ENCODE assay signal across 10 cellular contexts in genomic region chr5:62778327-62779009, GRCh38.
DNase-seq lines count a peak whose midpoint lies in the region; ATAC-seq, FAIRE-seq and TF ChIP-seq lines count a peak whose summit lies in the region.
"Had no signal": no experiment of that assay in that cellular context is flagged by ENCODE, and none has a peak within 500 bp of the region (broad histone marks: within the 10 kb centered on the region; RNA-seq: fewer than 3 reads in every experiment).

No MANE protein-coding gene starts in this region.

- H4K20me1 ChIP-seq in GM12878 (ENCODE audit: control insufficient read depth, insufficient read depth), result no peaks in the 10 kb centered on the region

- no peak overlapping the region for H3K27ac Mint-ChIP-seq in activated CD8-positive, alpha-beta T cell treated with anti-CD3 and anti-CD28 coated beads for 36 hours
- H3K27ac Mint-ChIP-seq: memory B cell had no signal

- H3K9me3 ChIP-seq in right atrium auricular region (no peaks in the 10 kb centered on the region), GM12878 (replicated peaks; ENCODE audit: control insufficient read depth, insufficient read depth, low read length) (no peaks in the 10 kb centered on the region)

- no peaks in the 10 kb centered on the region for H3K79me2 ChIP-seq in GM12878 (ENCODE audit: control insufficient read depth, insufficient read depth, low read length)

- H3K27ac ChIP-seq in right atrium auricular region (no peak overlapping the region), GM12878 (ENCODE audit: control insufficient read depth, insufficient read depth) (no peak overlapping the region)
- H3K27ac ChIP-seq: brain microvascular endothelial cell had no signal

- ATAC-seq in Right ventricle myocardium inferior (peak; percentile 39), GM12878 (peak; percentile 59), omental fat pad (ENCODE audit: low FRiP score) (no peak)
- ATAC-seq in activated CD8-positive, alpha-beta T cell treated with anti-CD3 and anti-CD28 coated beads for 36 hours, result no peak

- BruUV-seq in GM12878 (replicated peaks; lab: Mats Ljungman, UMichigan), result no TSS peak

- no peaks in the 10 kb centered on the region for H3K27me3 Mint-ChIP-seq in activated CD8-positive, alpha-beta T cell treated with anti-CD3 and anti-CD28 coated beads for 36 hours

- no peak overlapping the region for H3K4me3 ChIP-seq in right atrium auricular region
- no peak overlapping the region for H3K4me3 ChIP-seq in GM12878

- H3K36me3 Mint-ChIP-seq in activated CD8-positive, alpha-beta T cell treated with anti-CD3 and anti-CD28 coated beads for 36 hours (ENCODE audit: low read depth), result no peaks in the 10 kb centered on the region
- H3K36me3 Mint-ChIP-seq: memory B cell had no signal

- no peaks in the 10 kb centered on the region for H3K9me3 Mint-ChIP-seq in activated CD8-positive, alpha-beta T cell treated with anti-CD3 and anti-CD28 coated beads for 36 hours
- H3K9me3 Mint-ChIP-seq: memory B cell had no signal

- H2AFZ ChIP-seq in GM12878 (ENCODE audit: control insufficient read depth, low read depth, low read length), result peak overlapping the region; percentile 37

- peaks cover under 1% of the 10 kb centered on the region for H3K4me1 Mint-ChIP-seq in activated CD8-positive, alpha-beta T cell treated with anti-CD3 and anti-CD28 coated beads for 36 hours (ENCODE audit: low read depth)
- H3K4me1 Mint-ChIP-seq: memory B cell had no signal

- H3K27me3 ChIP-seq in right atrium auricular region (no peaks in the 10 kb centered on the region), GM12878 (replicated peaks in 1 of 2; ENCODE audit: control insufficient read depth in 2 of 2, insufficient read depth in 2 of 2, low read length in 1 of 2) (no peaks in the 10 kb centered on the region)
- H3K27me3 ChIP-seq: brain microvascular endothelial cell had no signal

- SMC1A ChIA-PET in GM12878 (lab: Charles Lee; ENCODE audit: uncharacterized antibody, unreplicated experiment), result interaction anchor here (0.7 to 5.3 kb wide), 17 partner anchors 12 to 347 kb away, joined by 3 to 46 read pairs (median 3); no protein-coding TSS in a partner anchor

- WGBS in GM12878 (ENCODE audit: insufficient coverage, insufficient replicate concordance, low lambda C conversion rate, missing lambda C conversion rate), result 33% methylated on average over 3 of the region's 3 CpGs

- H3K36me3 ChIP-seq in right atrium auricular region (no peaks in the 10 kb centered on the region), GM12878 (ENCODE audit: control insufficient read depth in 2 of 2, insufficient read depth in 2 of 2, low read length in 1 of 2) (no peaks in the 10 kb centered on the region)
- H3K36me3 ChIP-seq: brain microvascular endothelial cell had no signal

- RAD21 ChIA-PET in GM12878 (lab: Charles Lee; ENCODE audit: unreplicated experiment), result interaction anchor here (0.7 to 4.1 kb wide), 8 partner anchors 59 to 376 kb away, joined by 3 to 22 read pairs (median 4); no protein-coding TSS in a partner anchor

- TF ChIP-seq POLR2A in GM12878 (IDR thresholded peaks at IDR 0.05; ENCODE audit: low read depth, low read length) (no peak), H54 (IDR thresholded peaks at IDR 0.05; ENCODE audit: low read depth, low read length) (no peak)

- intact Hi-C loops in Right ventricle myocardium inferior (cut with DNase I) (loop anchor here (2.0 to 5.0 kb wide), 2 partner anchors 318 to 336 kb away; no protein-coding TSS in a partner anchor), GM12878 (cut with micrococcal nuclease; ENCODE audit: unreplicated experiment) (loop anchor here (1.0 to 5.0 kb wide), 2 partner anchors 318 to 336 kb away; no protein-coding TSS in a partner anchor)
- intact Hi-C loops in activated CD8-positive, alpha-beta T cell treated with anti-CD3 and anti-CD28 coated beads for 36 hours (cut with micrococcal nuclease), result loop anchor here (5.0 kb wide), 1 partner anchor 316 kb away; no protein-coding TSS in a partner anchor

- DNase-seq in Right ventricle myocardium inferior (ENCODE audit: missing footprints), result no peak
- DNase-seq in right atrium auricular region (ENCODE audit: low spot score), result no peak
- DNase-seq in KG1 (lab: John Stamatoyannopoulos, UW), result peak; percentile 69
- DNase-seq in GM12878 (ENCODE audit: low read depth, low spot score), result no peak
- DNase-seq in DMS53 (lab: John Stamatoyannopoulos, UW), result no peak
- no peak for DNase-seq in activated CD8-positive, alpha-beta T cell treated with anti-CD3 and anti-CD28 coated beads for 36 hours
- DNase-seq in H54 (ENCODE audit: insufficient read length, low spot score), result no peak
- no peak for DNase-seq in omental fat pad (ENCODE audit: low spot score)

- in situ Hi-C loops in GM12878 (cut with MboI), result loop anchor here (5.0 to 25.0 kb wide), 2 partner anchors 321 to 566 kb away; no protein-coding TSS in a partner anchor

- H3K4me3 Mint-ChIP-seq in activated CD8-positive, alpha-beta T cell treated with anti-CD3 and anti-CD28 coated beads for 36 hours, result no peak overlapping the region
- H3K4me3 Mint-ChIP-seq: memory B cell had no signal

- TF ChIP-seq RAD21 in GM12878 (IDR thresholded peaks at IDR 0.05; ENCODE audit: insufficient read depth, low read depth, low read length), result no peak

- TF ChIP-seq CTCF in right atrium auricular region (IDR thresholded peaks at IDR 0.05) (no peak), GM12878 (IDR thresholded peaks at IDR 0.05 in 2 of 3, conservative IDR thresholded peaks at IDR 0.05 in 1 of 3; ENCODE audit: control insufficient read depth in 2 of 3, extremely low read depth in 1 of 3, insufficient read depth in 1 of 3, low read depth in 3 of 3, low read length in 3 of 3) (no peak), omental fat pad (IDR thresholded peaks at IDR 0.05) (no peak)
- no peak for TF ChIP-seq CTCF in activated CD8-positive, alpha-beta T cell treated with anti-CD3 and anti-CD28 coated beads for 36 hours (IDR thresholded peaks at IDR 0.05)

- peak; percentile 84 for FAIRE-seq in GM12878 (lab: Jason Lieb, UNC)
- FAIRE-seq in H54 (lab: Jason Lieb, UNC), result no peak

- CTCF ChIA-PET in GM12878 (lab: Yijun Ruan, JAX), result interaction anchor here (0.6 to 5.2 kb wide), 26 partner anchors 14 to 554 kb away, joined by 3 to 78 read pairs (median 4); partner anchors contain the start of gene DIMT1
- CTCF ChIA-PET in activated CD8-positive, alpha-beta T cell treated with anti-CD3 and anti-CD28 coated beads for 36 hours (lab: Charles Lee), result interaction anchor here (0.7 to 2.4 kb wide), 11 partner anchors 16 to 342 kb away, joined by 3 to 19 read pairs (median 4); no protein-coding TSS in a partner anchor

- no peak overlapping the region for H3K9ac ChIP-seq in GM12878 (ENCODE audit: control insufficient read depth, insufficient read depth, low read length)

- POLR2A ChIA-PET in GM12878 (lab: Charles Lee), result no interaction called here
- POLR2A ChIA-PET in activated CD8-positive, alpha-beta T cell treated with anti-CD3 and anti-CD28 coated beads for 36 hours (lab: Charles Lee), result no interaction called here

- H3K4me2 ChIP-seq in GM12878 (ENCODE audit: control insufficient read depth, insufficient read depth), result peak overlapping the region; percentile 33; the same call in 1 of the 2 replicates

- TF ChIP-seq EP300 in GM12878 (IDR thresholded peaks at IDR 0.05; ENCODE audit: borderline replicate concordance in 1 of 2, control insufficient read depth in 1 of 2, low read depth in 2 of 2, low read length in 2 of 2), result no peak

- H3K4me1 ChIP-seq in right atrium auricular region (no peaks in the 10 kb centered on the region), GM12878 (ENCODE audit: control insufficient read depth, insufficient read depth, low read length) (no peaks in the 10 kb centered on the region; the same call in 1 of the 2 replicates)

TF ChIP-seq in GM12878, 131 proteins besides CTCF, POLR2A, EP300 and RAD21 (continues in another document):
- no peak for TF ChIP-seq CREM (IDR thresholded peaks at IDR 0.05; ENCODE audit: low read depth)
- TF ChIP-seq SKIL (IDR thresholded peaks at IDR 0.05; ENCODE audit: low read depth, poor library complexity, severe bottlenecking), result no peak
- no peak for TF ChIP-seq ELK1 (IDR thresholded peaks at IDR 0.05; ENCODE audit: low read depth, low read length)
- no peak for TF ChIP-seq ZZZ3 (IDR thresholded peaks at IDR 0.05; ENCODE audit: control insufficient read depth, insufficient read length, low read depth)
- TF ChIP-seq SMARCA5 (IDR thresholded peaks at IDR 0.05), result no peak
- TF ChIP-seq ZNF622 (IDR thresholded peaks at IDR 0.05), result no peak
- no peak for TF ChIP-seq POLR2AphosphoS2 (IDR thresholded peaks at IDR 0.05; ENCODE audit: low read depth, low read length)
- TF ChIP-seq SIN3A (IDR thresholded peaks at IDR 0.05; ENCODE audit: low read depth, low read length), result no peak
- TF ChIP-seq STAT1 (conservative IDR thresholded peaks at IDR 0.05), result no peak
- no peak for TF ChIP-seq SMAD1 (IDR thresholded peaks at IDR 0.05; ENCODE audit: low read depth, partially characterized antibody)
- no peak for TF ChIP-seq NR2C2 (IDR thresholded peaks at IDR 0.05; ENCODE audit: borderline replicate concordance, control insufficient read depth, insufficient read length, low read depth)

Comparison
In these comparisons a context has a peak if more than half of its experiments do, and no peak if none do; other contexts are left out.
1. ATAC-seq: peak in Right ventricle myocardium inferior (single experiment) and GM12878 (single experiment); none in activated CD8-positive, alpha-beta T cell treated with anti-CD3 and anti-CD28 coated beads for 36 hours (single experiment) and omental fat pad (single experiment).